In the genomic region with DNA sequence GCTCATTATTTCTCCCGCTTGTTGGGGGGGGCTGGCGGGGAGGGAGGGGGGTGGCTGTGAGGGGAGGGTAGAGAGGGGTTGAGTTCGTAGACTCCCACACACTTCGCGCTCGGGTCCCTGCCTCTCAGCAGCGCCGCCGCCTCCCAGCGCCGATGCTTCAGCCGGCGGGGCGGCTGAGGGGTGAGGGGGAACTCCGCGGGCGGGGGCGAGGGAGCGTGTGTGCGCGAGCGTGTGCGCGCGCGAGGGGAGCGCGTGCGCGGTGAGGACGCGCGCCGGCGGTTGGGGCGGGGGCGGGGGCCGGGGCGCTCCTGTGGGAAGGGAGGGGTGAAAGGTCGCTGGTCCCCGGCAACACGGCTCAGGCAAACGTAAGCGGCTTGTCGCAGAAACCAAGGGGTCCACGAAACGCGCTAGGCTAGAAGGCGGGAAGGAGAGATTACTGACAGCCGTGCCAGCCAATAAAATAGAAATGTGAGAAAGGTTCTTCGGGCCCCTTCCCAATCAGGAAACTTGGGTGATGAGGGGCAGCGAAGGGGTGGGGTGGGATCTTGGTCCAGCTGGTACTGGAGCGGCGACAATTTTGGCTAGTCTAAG, we compare ENCODE assay signal across 8 cellular contexts. TPM values are rescaled to one million over a fixed set of nuclear protein-coding genes. Genes with fewer than 3 reads are reported as not detected.
DNase-seq lines count a peak whose midpoint lies in the region; ATAC-seq, FAIRE-seq and TF ChIP-seq lines count a peak whose summit lies in the region.

No MANE protein-coding gene starts in this region.

- H3K79me2 ChIP-seq in H9 (ENCODE audit: insufficient read depth, low read length) = no peaks in the 10 kb centered on the region

- H2BK5ac ChIP-seq in H9 (ENCODE audit: insufficient read length, low read length) = no peak overlapping the region

- no peaks in the 10 kb centered on the region for H3K36me3 ChIP-seq in adrenal gland (replicated peaks in 1 of 2)
- H3K36me3 ChIP-seq in heart left ventricle = no peaks in the 10 kb centered on the region

- H4K20me1 ChIP-seq in H9 (ENCODE audit: control insufficient read depth, insufficient read depth, insufficient read length) = no peaks in the 10 kb centered on the region

- peaks cover 10% of the 10 kb centered on the region for H3K23me2 ChIP-seq in H9 (ENCODE audit: insufficient read length, low read depth, low read length, poor library complexity, severe bottlenecking)

- no peak overlapping the region for H2BK12ac ChIP-seq in H9 (ENCODE audit: insufficient read length, low read depth, low read length)

- H4K91ac ChIP-seq in H9 (ENCODE audit: insufficient read length, low read depth, low read length) = no peak overlapping the region

- no peaks in the 10 kb centered on the region for H3K79me1 ChIP-seq in H9 (ENCODE audit: insufficient read depth, low read depth, low read length, poor library complexity, severe bottlenecking)

- no peak overlapping the region for H4K8ac ChIP-seq in H9 (replicated peaks; ENCODE audit: insufficient read length, low read depth, low read length)

- H4K5ac ChIP-seq in H9 (ENCODE audit: insufficient read length, low read depth, low read length) = no peak overlapping the region

- H3K27me3 Mint-ChIP-seq in H9 (ENCODE audit: low read depth) = peaks cover 10% of the 10 kb centered on the region

- peak; percentile 98 for DNase-seq in H9
- DNase-seq in NCI-H2227 treated with DMSO at 0.1 percent for 48 hours (lab: John Stamatoyannopoulos, UW) = peak; percentile 97
- peak; percentile 63 to 92 (median 80) for DNase-seq in adrenal gland
- DNase-seq in heart left ventricle = peak; percentile 74 to 87 (median 80)
- peak; percentile 38 for DNase-seq in omental fat pad (ENCODE audit: low spot score)
- no peak for DNase-seq in RCC 7860 (ENCODE audit: low spot score)
- no peak for DNase-seq in NOMO-1 treated with dmso at 0.1 percent for 144 hours (lab: John Stamatoyannopoulos, UW; ENCODE audit: unreplicated experiment)

- H3K4me3 ChIP-seq in adrenal gland = peak overlapping the region in 3 of 4 donors; percentile 54 to 62 (median 58)
- H3K4me3 ChIP-seq in heart left ventricle = peak overlapping the region; percentile 32 to 83 (median 64)

- peak overlapping the region; percentile 97 to 99 for H3K4me3 Mint-ChIP-seq in H9

- no peak overlapping the region for H2BK120ac ChIP-seq in H9 (ENCODE audit: low read depth, low read length, poor library complexity, severe bottlenecking)

- no CpG with 5 or more reads among the region's 54 CpGs for WGBS in H9 (ENCODE audit: extremely low coverage, insufficient read length, low lambda C conversion rate)
- WGBS in adrenal gland, 4 donors = 0 to 2% (median 1%) methylated on average over 13 to 54 of the region's 54 CpGs
- WGBS in heart left ventricle, 4 donors = 1% methylated on average over 17 to 54 of the region's 54 CpGs

- peaks cover 0 to 7% (median 2%) of the 10 kb centered on the region in 3 experiments; a peak in 1 of 7 replicates for H3K36me3 Mint-ChIP-seq in H9 (ENCODE audit: insufficient read depth in 1 of 3, low read depth in 3 of 3)

- peak in 1 of 2 donors; percentile 8 for TF ChIP-seq POLR2A in adrenal gland (IDR thresholded peaks at IDR 0.05)
- peak in 1 of 2 donors; percentile 11 for TF ChIP-seq POLR2A in heart left ventricle (IDR thresholded peaks at IDR 0.05)

- H3K14ac ChIP-seq in H9 (ENCODE audit: insufficient read depth, low read length) = no peak overlapping the region

- no peak overlapping the region for H3K4ac ChIP-seq in H9 (ENCODE audit: low read depth, low read length)

- H3K27ac ChIP-seq in 22Rv1 (peak overlapping the region; percentile 80), H9 (ENCODE audit: insufficient read length, low read depth, low read length) (no peak overlapping the region), adrenal gland (peak overlapping the region in 3 of 5 donors; percentile 58 to 77 (median 75)), heart left ventricle (peak overlapping the region in 11 of 12 donors; percentile 56 to 91 (median 76))

- intact Hi-C loops in adrenal gland (cut with DNase I) (no loop called here), heart left ventricle (cut with DNase I) (loop anchor here in 2 of 10 donors (2.0 to 5.0 kb wide), 2 partner anchors 319 to 321 kb away; no protein-coding TSS in a partner anchor)

- H3K9me3 ChIP-seq in H9 (ENCODE audit: control insufficient read depth, low read depth, low read length) = no peaks in the 10 kb centered on the region
- no peaks in the 10 kb centered on the region for H3K9me3 ChIP-seq in adrenal gland (replicated peaks in 1 of 3)
- H3K9me3 ChIP-seq in heart left ventricle = no peaks in the 10 kb centered on the region

- H2BK15ac ChIP-seq in H9 (ENCODE audit: low read depth, low read length) = no peak overlapping the region

- H2BK20ac ChIP-seq in H9 (ENCODE audit: low read depth, low read length, poor library complexity, severe bottlenecking) = no peak overlapping the region

- TF ChIP-seq CTCF in 22Rv1 (IDR thresholded peaks at IDR 0.05) (no peak), H9 (conservative IDR thresholded peaks at IDR 0.05) (no peak), adrenal gland (IDR thresholded peaks at IDR 0.05) (no peak), heart left ventricle (IDR thresholded peaks at IDR 0.05) (no peak), omental fat pad (IDR thresholded peaks at IDR 0.05) (no peak)

- no peaks in the 10 kb centered on the region; a peak in 2 of 5 replicates for H3K9me3 Mint-ChIP-seq in H9

- no peak overlapping the region for H2AFZ ChIP-seq in H9 (ENCODE audit: low read length)

- H3K18ac ChIP-seq in H9 (ENCODE audit: insufficient read length, low read depth, low read length) = peak overlapping the region; percentile 72

- H3K27me3 ChIP-seq in H9 (ENCODE audit: insufficient read depth, low read length) = no peaks in the 10 kb centered on the region
- no peaks in the 10 kb centered on the region for H3K27me3 ChIP-seq in adrenal gland
- peaks cover 0 to 20% (median 0%) of the 10 kb centered on the region in 9 donors for H3K27me3 ChIP-seq in heart left ventricle

- H3K56ac ChIP-seq in H9 (ENCODE audit: insufficient read length, low read depth, low read length) = no peak overlapping the region

- H3K4me1 Mint-ChIP-seq in H9 = peaks cover 29 to 34% of the 10 kb centered on the region in 2 experiments

- H3K4me2 ChIP-seq in H9 (ENCODE audit: insufficient read depth, insufficient read length, low read length) = peak overlapping the region; percentile 84

- H2AK5ac ChIP-seq in H9 (ENCODE audit: insufficient read length, low read length) = no peak overlapping the region

- H3K27ac Mint-ChIP-seq in H9 = peak overlapping the region in 2 of 3 experiments; percentile 58 to 95; a peak in 3 of 7 replicates

- ATAC-seq in heart left ventricle (peak; percentile 79 to 94 (median 94)), omental fat pad (ENCODE audit: low FRiP score) (peak; percentile 90)

- H3K4me1 ChIP-seq in H9 (ENCODE audit: insufficient read depth, low read length) (no peaks in the 10 kb centered on the region), adrenal gland (replicated peaks in 1 of 2) (no peaks in the 10 kb centered on the region), heart left ventricle (no peaks in the 10 kb centered on the region)

- no peak overlapping the region for H3K23ac ChIP-seq in H9 (ENCODE audit: insufficient read length, low read depth, low read length)

- no peak overlapping the region for H3K9ac ChIP-seq in H9 (ENCODE audit: extremely low read depth, insufficient read length, low read length)

- no peak overlapping the region for H3T11ph ChIP-seq in H9 (ENCODE audit: low read length)

- FAIRE-seq in RCC 7860 (lab: Jason Lieb, UNC) = no peak

RNA-seq across cellular contexts. Expression of gene NOVA1, which starts 0.3 kb away (rescaled TPM):
- total RNA-seq in H9 (2021) (11.4 and 13.8 TPM in 2 replicates), adrenal gland (1 to 10 TPM in 7 of 8 donors, under 1 TPM in 1; 0.69 to 5.6 (median 3.1) TPM), heart left ventricle (1 to 10 TPM in 7 of 9 donors, under 1 TPM in 2; 0.60 to 3.8 (median 2.4) TPM), omental fat pad (10 to 100 TPM; 10.2 to 41.6 (median 22.3) TPM)
- polyA plus RNA-seq in adrenal gland (10 to 100 TPM in 1 of 3 donors, 1 to 10 TPM in 2; 5.7 to 16.6 (median 6.7) TPM), heart left ventricle (1 to 10 TPM; 1.9 to 3.0 TPM)

Comparison
In these comparisons a context has a peak if more than half of its experiments do, and no peak if none do; other contexts are left out.
1. DNase-seq: peak in H9 (single experiment), NCI-H2227 treated with DMSO at 0.1 percent for 48 hours (single experiment), adrenal gland (7 of 7), heart left ventricle (5 of 5) and omental fat pad (single experiment); none in RCC 7860 (single experiment) and NOMO-1 treated with dmso at 0.1 percent for 144 hours (single experiment).